13 cellular contexts compared by ENCODE assay signal in the genomic region with DNA sequence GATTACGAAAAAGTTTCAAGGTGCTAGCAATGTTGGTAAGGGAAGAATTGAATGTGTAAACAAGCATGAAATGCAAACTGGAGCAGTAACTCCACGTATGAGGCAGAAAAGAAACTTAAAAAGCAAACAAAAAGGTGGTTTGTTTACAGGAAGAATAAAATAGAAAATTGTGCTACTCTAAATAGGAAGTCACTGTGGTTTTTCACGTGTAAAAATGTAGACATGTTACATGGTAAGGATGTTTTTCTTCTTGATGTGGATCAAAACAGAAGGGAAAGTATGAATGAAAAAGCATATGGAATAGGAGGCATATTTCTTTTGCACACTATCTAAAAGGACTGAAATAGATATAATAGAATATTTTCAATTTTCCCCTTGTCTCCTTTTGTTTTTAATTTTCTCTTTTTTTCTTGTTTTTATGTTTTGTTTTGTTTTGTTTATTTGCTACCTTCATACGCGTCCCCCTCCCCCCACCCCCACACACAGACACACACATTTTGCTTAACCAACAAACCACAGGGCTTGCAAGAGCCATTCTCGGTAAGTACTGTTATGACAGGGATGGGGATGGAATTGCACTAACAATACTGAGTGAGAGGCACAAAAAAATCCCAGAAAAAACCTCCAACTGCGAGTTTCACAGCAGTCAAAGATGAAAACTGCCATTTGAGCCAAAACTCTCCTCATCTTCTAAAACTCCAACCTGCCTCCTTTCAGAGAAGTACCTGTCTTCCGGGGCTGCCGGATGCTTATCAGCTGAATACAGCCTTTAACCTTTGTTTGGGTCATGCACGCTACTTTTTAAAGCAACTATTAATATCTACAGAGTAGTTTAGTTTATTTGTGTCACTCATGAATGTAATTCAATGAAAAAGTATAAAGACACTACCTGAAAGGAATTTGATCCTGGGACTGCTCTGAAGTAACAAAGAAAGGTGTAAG.
A peak's percentile ranks its signal among the peaks of the same experiment; 100 is the strongest.
DNase-seq lines count a peak whose midpoint lies in the region; ATAC-seq and TF ChIP-seq lines count a peak whose summit lies in the region.
"Had no signal": no experiment of that assay in that cellular context is flagged by ENCODE, and none has a peak within 500 bp of the region (broad histone marks: within the 10 kb centered on the region; RNA-seq: fewer than 3 reads in every experiment).

No MANE protein-coding gene starts in this region.

- no peak for TF ChIP-seq CTCF in CD8-positive, alpha-beta T cell (IDR thresholded peaks at IDR 0.05)
- TF ChIP-seq CTCF in OCI-LY3 (IDR thresholded peaks at IDR 0.05; ENCODE audit: low read depth, low read length): no peak

- no peak overlapping the region for H3K27ac ChIP-seq in CD8-positive, alpha-beta T cell (ENCODE audit: low read depth, low read length)
- H3K27ac ChIP-seq in OCI-LY3 (ENCODE audit: low read length): no peak overlapping the region
- H3K27ac ChIP-seq in mesendoderm (ENCODE audit: low read depth, low read length): no peak overlapping the region
- H3K27ac ChIP-seq: VCaP had no signal

- no peak for ATAC-seq in CD8-positive, alpha-beta T cell
- ATAC-seq in GM19043 (IDR thresholded peaks at IDR 0.05; ENCODE audit: low read depth, unreplicated experiment) (peak; percentile 59), HG02798 (IDR thresholded peaks at IDR 0.05; ENCODE audit: poor library complexity, unreplicated experiment) (peak; percentile 70), left colon (no peak)
- no peak for ATAC-seq in stimulated activated naive B cell treated with anti-CD40 and anti-IgM and Interleukin-4, amounts not matched to agents 10 μg/mL and 1 μg/mL and 100 μg/mL, for 72 hours (replicated peaks)
- ATAC-seq: activated naive CD8-positive, alpha-beta T cell treated with anti-CD3 and anti-CD28 coated beads, Interleukin-2, amount 50 U/mL, for 24 hours; K562 had no signal

- POLR2A ChIA-PET in CD8-positive, alpha-beta T cell (lab: Charles Lee): no interaction called here

- H3K27me3 ChIP-seq in CD8-positive, alpha-beta T cell (ENCODE audit: insufficient read depth, low read length): no peaks in the 10 kb centered on the region
- H3K27me3 ChIP-seq in OCI-LY3 (ENCODE audit: low read depth, low read length) (no peaks in the 10 kb centered on the region), mesendoderm (ENCODE audit: insufficient read depth, low read length, poor library complexity) (no peaks in the 10 kb centered on the region)

- intact Hi-C loops in CD8-positive, alpha-beta T cell (cut with DNase I, micrococcal nuclease): no loop called here
- intact Hi-C loops in left colon (cut with DNase I, micrococcal nuclease): no loop called here

- H4K20me1 ChIP-seq in OCI-LY3 (ENCODE audit: insufficient read depth, low read length): no peaks in the 10 kb centered on the region

- H2AFZ ChIP-seq in OCI-LY3 (ENCODE audit: low read depth, low read length): peak overlapping the region; percentile 6; the same call in 1 of the 2 replicates

- H4K8ac ChIP-seq in mesendoderm (ENCODE audit: low read depth, low read length): no peak overlapping the region

- no peak for DNase-seq in CD8-positive, alpha-beta T cell
- DNase-seq in COLO668 (lab: John Stamatoyannopoulos, UW; ENCODE audit: unreplicated experiment): no peak
- no peak for DNase-seq in mesendoderm
- DNase-seq in stimulated activated naive B cell treated with anti-CD40 and anti-IgM and Interleukin-4, amounts not matched to agents 10 μg/mL and 1 μg/mL and 100 μg/mL, for 72 hours: no peak
- DNase-seq in left colon: no peak
- DNase-seq: activated naive CD8-positive, alpha-beta T cell treated with anti-CD3 and anti-CD28 coated beads, Interleukin-2, amount 50 U/mL, for 24 hours; CD4-positive, CD25-positive, alpha-beta regulatory T cell; kidney glomerular epithelial cell had no signal

- H3K27me3 Mint-ChIP-seq in CD8-positive, alpha-beta T cell (ENCODE audit: low read depth): no peaks in the 10 kb centered on the region
- H3K27me3 Mint-ChIP-seq in stimulated activated naive B cell treated with anti-CD40 and anti-IgM and Interleukin-4, amounts not matched to agents 10 μg/mL and 1 μg/mL and 100 μg/mL, for 72 hours: no peaks in the 10 kb centered on the region
- H3K27me3 Mint-ChIP-seq: activated naive CD8-positive, alpha-beta T cell treated with anti-CD3 and anti-CD28 coated beads, Interleukin-2, amount 50 U/mL, for 24 hours had no signal

- no peaks in the 10 kb centered on the region for H3K9me3 ChIP-seq in CD8-positive, alpha-beta T cell (ENCODE audit: low read length)
- no peaks in the 10 kb centered on the region for H3K9me3 ChIP-seq in OCI-LY3 (ENCODE audit: insufficient read depth, low read length)

- no peaks in the 10 kb centered on the region for H3K36me3 ChIP-seq in CD8-positive, alpha-beta T cell (ENCODE audit: insufficient read depth, low read length)
- H3K36me3 ChIP-seq in OCI-LY3 (replicated peaks; ENCODE audit: low read depth, low read length) (no peaks in the 10 kb centered on the region), mesendoderm (ENCODE audit: control insufficient read depth, insufficient read depth, low read length) (no peaks in the 10 kb centered on the region)

- no peak overlapping the region for H3K18ac ChIP-seq in mesendoderm (ENCODE audit: low read length)

- no peak overlapping the region for H2BK15ac ChIP-seq in mesendoderm (replicated peaks; ENCODE audit: low read depth)

- H3K27ac Mint-ChIP-seq in CD8-positive, alpha-beta T cell: peak overlapping the region; percentile 20
- H3K27ac Mint-ChIP-seq in stimulated activated naive B cell treated with anti-CD40 and anti-IgM and Interleukin-4, amounts not matched to agents 10 μg/mL and 1 μg/mL and 100 μg/mL, for 72 hours: no peak overlapping the region
- H3K27ac Mint-ChIP-seq: activated naive CD8-positive, alpha-beta T cell treated with anti-CD3 and anti-CD28 coated beads, Interleukin-2, amount 50 U/mL, for 24 hours; CD4-positive, CD25-positive, alpha-beta regulatory T cell had no signal

- no peak overlapping the region for H2BK120ac ChIP-seq in mesendoderm (ENCODE audit: low read depth, low read length)

- H3K79me2 ChIP-seq in OCI-LY3 (ENCODE audit: low read length) (no peaks in the 10 kb centered on the region), mesendoderm (ENCODE audit: control insufficient read depth, insufficient read depth, low read length) (no peaks in the 10 kb centered on the region)

- H4K5ac ChIP-seq in mesendoderm (ENCODE audit: low read length): no peak overlapping the region

- no peaks in the 10 kb centered on the region for H3K4me1 ChIP-seq in CD8-positive, alpha-beta T cell (ENCODE audit: insufficient read depth, low read length)
- H3K4me1 ChIP-seq in OCI-LY3 (ENCODE audit: low read length): peaks cover 7% of the 10 kb centered on the region; the same call in 1 of the 2 replicates
- no peaks in the 10 kb centered on the region for H3K4me1 ChIP-seq in mesendoderm (ENCODE audit: control insufficient read depth, low read depth, low read length)

- H3K4me3 ChIP-seq in CD8-positive, alpha-beta T cell (ENCODE audit: low read depth, low read length): no peak overlapping the region
- H3K4me3 ChIP-seq in OCI-LY3 (ENCODE audit: low read length) (no peak overlapping the region), mesendoderm (ENCODE audit: low read length) (no peak overlapping the region)
- H3K4me3 ChIP-seq: K562 had no signal

- no peak overlapping the region for H2BK5ac ChIP-seq in mesendoderm (ENCODE audit: low read length)

- no peak overlapping the region for H3K4me2 ChIP-seq in OCI-LY3 (ENCODE audit: low read length)
- no peak overlapping the region for H3K4me2 ChIP-seq in mesendoderm (ENCODE audit: low read length)

- no CpG with 5 or more reads among the region's 10 CpGs for WGBS in mesendoderm (ENCODE audit: extremely low coverage, insufficient coverage, low lambda C conversion rate)

- H2AK5ac ChIP-seq in mesendoderm (ENCODE audit: low read length): no peak overlapping the region

- no peak overlapping the region for H3K23ac ChIP-seq in mesendoderm (ENCODE audit: low read length)

- no peaks in the 10 kb centered on the region for H3K9me3 Mint-ChIP-seq in CD8-positive, alpha-beta T cell
- no peaks in the 10 kb centered on the region for H3K9me3 Mint-ChIP-seq in stimulated activated naive B cell treated with anti-CD40 and anti-IgM and Interleukin-4, amounts not matched to agents 10 μg/mL and 1 μg/mL and 100 μg/mL, for 72 hours
- H3K9me3 Mint-ChIP-seq: activated naive CD8-positive, alpha-beta T cell treated with anti-CD3 and anti-CD28 coated beads, Interleukin-2, amount 50 U/mL, for 24 hours had no signal

- H3K9ac ChIP-seq in OCI-LY3 (ENCODE audit: low read length): no peak overlapping the region
- no peak overlapping the region for H3K9ac ChIP-seq in mesendoderm (ENCODE audit: low read length)

- no peak overlapping the region for H3K4ac ChIP-seq in mesendoderm (ENCODE audit: low read depth, low read length)

- H3K79me1 ChIP-seq in mesendoderm (ENCODE audit: low read length): no peaks in the 10 kb centered on the region

- peaks cover 10% of the 10 kb centered on the region for H3K4me1 Mint-ChIP-seq in CD8-positive, alpha-beta T cell (ENCODE audit: low read depth)
- peaks cover 0 to 6% of the 10 kb centered on the region in 2 donors for H3K4me1 Mint-ChIP-seq in stimulated activated naive B cell treated with anti-CD40 and anti-IgM and Interleukin-4, amounts not matched to agents 10 μg/mL and 1 μg/mL and 100 μg/mL, for 72 hours

- no peak overlapping the region for H3K56ac ChIP-seq in mesendoderm (ENCODE audit: low read length)

- CTCF ChIA-PET in CD8-positive, alpha-beta T cell (lab: Charles Lee): no interaction called here

- H3K36me3 Mint-ChIP-seq in CD8-positive, alpha-beta T cell: no peaks in the 10 kb centered on the region
- H3K36me3 Mint-ChIP-seq in stimulated activated naive B cell treated with anti-CD40 and anti-IgM and Interleukin-4, amounts not matched to agents 10 μg/mL and 1 μg/mL and 100 μg/mL, for 72 hours: no peaks in the 10 kb centered on the region
- H3K36me3 Mint-ChIP-seq: CD4-positive, CD25-positive, alpha-beta regulatory T cell had no signal

- peak overlapping the region; percentile 11 for H3K4me3 Mint-ChIP-seq in CD8-positive, alpha-beta T cell
- no peak overlapping the region for H3K4me3 Mint-ChIP-seq in stimulated activated naive B cell treated with anti-CD40 and anti-IgM and Interleukin-4, amounts not matched to agents 10 μg/mL and 1 μg/mL and 100 μg/mL, for 72 hours
- H3K4me3 Mint-ChIP-seq: activated naive CD8-positive, alpha-beta T cell treated with anti-CD3 and anti-CD28 coated beads, Interleukin-2, amount 50 U/mL, for 24 hours had no signal

Comparison
In these comparisons a context has a peak if more than half of its experiments do, and no peak if none do; other contexts are left out.
1. ATAC-seq: peak in GM19043 (single experiment) and HG02798 (single experiment); none in CD8-positive, alpha-beta T cell (single experiment), stimulated activated naive B cell treated with anti-CD40 and anti-IgM and Interleukin-4, amounts not matched to agents 10 μg/mL and 1 μg/mL and 100 μg/mL, for 72 hours (0 of 2) and left colon (single experiment).